In genomic region chr1:205680073-205680851, GRCh38 we compare ENCODE assay signal across 8 cellular contexts. TPM values are rescaled to one million over a fixed set of nuclear protein-coding genes. Genes with fewer than 3 reads are reported as not detected.
DNase-seq lines count a peak whose midpoint lies in the region; ATAC-seq and TF ChIP-seq lines count a peak whose summit lies in the region.

Gene SLC45A3 (minus strand): TSS chr1:205680509. CDS start chr1:205664656, 15,853 bp downstream.

- H2AFZ ChIP-seq in KMS-11 (ENCODE audit: low read depth) = peak within 1 kb of the TSS; percentile 81

- H3K79me2 ChIP-seq in KMS-11 (ENCODE audit: insufficient read depth, low read depth) = no peaks in the 10 kb centered on the region

- H3K4me3 ChIP-seq in GM06990 (replicated peaks; ENCODE audit: low read depth, low read length) (peak within 1 kb of the TSS; percentile 65), KMS-11 (IDR thresholded peaks at IDR 0.05; ENCODE audit: insufficient read depth, low read depth, low read length) (peak within 1 kb of the TSS; percentile 21), endocrine pancreas (ENCODE audit: control insufficient read depth, insufficient read depth, low read length) (no peak within 1 kb of the TSS), mucosa of rectum (ENCODE audit: low read length in 2 of 2) (peak within 1 kb of the TSS; percentile 75 to 76)

- H3K36me3 ChIP-seq in GM06990 (ENCODE audit: control insufficient read depth, insufficient read depth, low read length) (no peaks in the 10 kb centered on the region), KMS-11 (ENCODE audit: insufficient read depth) (no peaks in the 10 kb centered on the region), endocrine pancreas (ENCODE audit: control insufficient read depth, insufficient read depth, low read length) (no peaks in the 10 kb centered on the region), mucosa of rectum (ENCODE audit: control insufficient read depth in 2 of 2, insufficient read depth in 2 of 2, low read length in 2 of 2) (no peaks in the 10 kb centered on the region)

- H3K9ac ChIP-seq in KMS-11 (no peak within 1 kb of the TSS), endocrine pancreas (ENCODE audit: control insufficient read depth, insufficient read depth, low read length) (peak within 1 kb of the TSS; percentile 44), mucosa of rectum (ENCODE audit: low read depth in 1 of 2, low read length in 2 of 2) (peak within 1 kb of the TSS; percentile 75 to 79)

- peak within 1 kb of the TSS; percentile 63; the same call in 1 of the 2 replicates for H3K4me2 ChIP-seq in KMS-11

- H3K27ac ChIP-seq in KMS-11 = no peak within 1 kb of the TSS
- H3K27ac ChIP-seq in mucosa of rectum (ENCODE audit: low read depth in 2 of 2, low read length in 2 of 2) = peak within 1 kb of the TSS; percentile 78 to 85

- H4K20me1 ChIP-seq in KMS-11 (ENCODE audit: insufficient read depth) = no peaks in the 10 kb centered on the region

- H3K27me3 ChIP-seq in GM06990 (replicated peaks; ENCODE audit: control insufficient read depth, insufficient read depth, low read length) = no peaks in the 10 kb centered on the region; the same call in none of the 2 replicates
- H3K27me3 ChIP-seq in KMS-11 (ENCODE audit: insufficient read depth, low read depth) = peaks cover 25% of the 10 kb centered on the region
- H3K27me3 ChIP-seq in endocrine pancreas (ENCODE audit: control insufficient read depth, insufficient read depth, low read length) = no peaks in the 10 kb centered on the region
- H3K27me3 ChIP-seq in mucosa of rectum (ENCODE audit: control insufficient read depth in 2 of 2, insufficient read depth in 2 of 2, low read length in 2 of 2) = no peaks in the 10 kb centered on the region

- intact Hi-C loops in posterior vena cava (cut with DNase I) = no loop called here

- ATAC-seq in stimulated activated naive CD8-positive, alpha-beta T cell treated with anti-CD3 and anti-CD28 coated beads, Interleukin-15, Interleukin-2, amounts not matched to agents 100 U/mL and 50 U/mL, for 24 hours = peak; percentile 77
- no peak for ATAC-seq in HG02623 (IDR thresholded peaks at IDR 0.05; ENCODE audit: unreplicated experiment)

- H3K4me1 ChIP-seq in KMS-11 (ENCODE audit: low read depth, poor library complexity, severe bottlenecking) (peaks cover 12% of the 10 kb centered on the region), endocrine pancreas (ENCODE audit: control insufficient read depth, insufficient read depth, low read length) (no peaks in the 10 kb centered on the region), mucosa of rectum (ENCODE audit: control insufficient read depth in 2 of 2, insufficient read depth in 2 of 2, low read length in 2 of 2) (peaks cover 32 to 34% of the 10 kb centered on the region in 2 donors)

- H3K9me3 ChIP-seq in endocrine pancreas (ENCODE audit: control insufficient read depth, low read length) (no peaks in the 10 kb centered on the region), mucosa of rectum (ENCODE audit: control insufficient read depth in 2 of 2, low read length in 2 of 2) (no peaks in the 10 kb centered on the region)

- DNase-seq in GM06990 (ENCODE audit: extremely low read depth, insufficient read length) (no peak), posterior vena cava (ENCODE audit: low spot score) (no peak)
- peak; percentile 37 for DNase-seq in activated CD4-positive, alpha-beta T cell treated with anti-CD3 and anti-CD28 coated beads, Interleukin-2, amount 50 U/mL, for 1 hour
- DNase-seq in stimulated activated naive CD8-positive, alpha-beta T cell treated with anti-CD3 and anti-CD28 coated beads, Interleukin-15, Interleukin-2, amounts not matched to agents 100 U/mL and 50 U/mL, for 24 hours = peak; percentile 68

- TF ChIP-seq CTCF in GM06990 (IDR thresholded peaks at IDR 0.05; ENCODE audit: insufficient read depth, low read length, poor library complexity, severe bottlenecking) = no peak
- TF ChIP-seq CTCF in KMS-11 (conservative IDR thresholded peaks at IDR 0.05; ENCODE audit: low read depth, low read length) = no peak

RNA-seq across cellular contexts. Expression of gene SLC45A3, which starts in this region (rescaled TPM):
- 1 to 10 TPM; 3.6 to 5.3 TPM for total RNA-seq in posterior vena cava

Comparison
In these comparisons a context has a peak if more than half of its experiments do, and no peak if none do; other contexts are left out.
1. DNase-seq: peak in activated CD4-positive, alpha-beta T cell treated with anti-CD3 and anti-CD28 coated beads, Interleukin-2, amount 50 U/mL, for 1 hour (single experiment) and stimulated activated naive CD8-positive, alpha-beta T cell treated with anti-CD3 and anti-CD28 coated beads, Interleukin-15, Interleukin-2, amounts not matched to agents 100 U/mL and 50 U/mL, for 24 hours (single experiment); none in GM06990 (single experiment) and posterior vena cava (single experiment).